Comparison of ENCODE assay signal across 8 cellular contexts in the genomic region with DNA sequence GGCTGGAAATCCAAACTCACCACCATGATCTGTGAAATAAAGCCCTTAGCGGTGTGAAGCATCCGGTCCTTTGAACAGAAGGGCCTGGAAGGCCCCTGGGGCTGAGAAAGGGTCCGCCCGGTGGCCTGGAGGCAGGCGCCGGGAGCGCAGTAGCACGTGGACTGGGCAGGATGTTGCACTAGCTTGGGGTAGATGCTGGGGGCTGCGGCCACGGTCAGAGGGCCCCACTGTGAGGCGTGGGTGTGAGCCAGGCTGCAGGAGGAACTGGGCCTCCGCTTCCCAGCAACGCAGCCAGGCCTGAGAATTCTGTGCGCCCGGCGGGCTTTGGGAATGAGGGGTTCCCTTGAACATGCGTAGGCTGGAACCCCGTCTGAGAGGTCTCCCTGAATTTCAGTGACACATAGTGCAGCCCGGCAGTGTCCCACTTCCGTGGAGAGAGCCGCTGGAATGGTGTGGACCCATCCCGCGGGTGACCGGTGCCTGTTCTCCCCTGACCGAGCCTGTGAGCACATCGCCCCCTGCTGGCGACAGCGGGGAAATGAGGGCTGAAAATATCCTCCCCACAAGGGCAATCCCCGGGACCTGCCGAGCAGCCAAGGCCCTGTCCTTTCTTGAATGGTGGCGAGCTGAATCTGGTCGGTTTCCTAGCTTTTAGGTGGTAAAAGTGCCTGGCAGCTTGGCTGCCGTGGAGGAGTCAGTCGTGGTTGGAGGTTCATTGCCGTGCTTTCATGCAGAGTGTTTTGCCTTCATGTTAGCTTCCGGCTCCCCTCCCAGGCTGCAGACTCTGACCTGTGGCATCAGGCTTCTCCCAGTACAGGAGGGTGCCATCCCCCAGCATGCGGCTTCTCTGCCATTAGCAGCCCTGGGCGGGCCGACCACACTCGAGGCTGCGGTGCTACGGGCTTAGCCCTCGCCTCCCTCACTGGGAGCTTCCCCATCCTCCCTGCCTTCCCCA. TPM values are rescaled to one million over a fixed set of nuclear protein-coding genes. Genes with fewer than 3 reads are reported as not detected.
DNase-seq lines count a peak whose midpoint lies in the region; ATAC-seq, FAIRE-seq and TF ChIP-seq lines count a peak whose summit lies in the region.

No MANE protein-coding gene starts in this region.

- no peaks in the 10 kb centered on the region for H3K27me3 ChIP-seq in right atrium auricular region

- no peak overlapping the region for H3K4me3 ChIP-seq in right atrium auricular region

- peaks cover 0 to 6% of the 10 kb centered on the region in 2 donors for H3K4me1 ChIP-seq in right atrium auricular region

- H3K36me3 ChIP-seq in right atrium auricular region: no peaks in the 10 kb centered on the region

- ATAC-seq in HG03354 (IDR thresholded peaks at IDR 0.05; ENCODE audit: poor library complexity, severe bottlenecking, unreplicated experiment) (peak; percentile 84), GM19397 (IDR thresholded peaks at IDR 0.05; ENCODE audit: unreplicated experiment) (no peak)

- peak; percentile 84 for FAIRE-seq in GM18507 (lab: Jason Lieb, UNC)

- TF ChIP-seq CTCF in right atrium auricular region (IDR thresholded peaks at IDR 0.05): peak; percentile 87 to 89

- no peak overlapping the region for H3K27ac ChIP-seq in right atrium auricular region

- DNase-seq in AG08396 (ENCODE audit: low spot score): peak; percentile 88
- peak; percentile 72 for DNase-seq in GM18507 (ENCODE audit: extremely low spot score, insufficient read length, low read depth)
- peak; percentile 41 for DNase-seq in T follicular helper cell (ENCODE audit: low read depth)
- DNase-seq in amygdala (lab: John Stamatoyannopoulos, UW): peak in 52 of 56 donors; percentile 31 to 83 (median 64)
- peak; percentile 60 for DNase-seq in right atrium auricular region (ENCODE audit: low spot score)
- DNase-seq in retina: peak; percentile 80

- no peaks in the 10 kb centered on the region for H3K9me3 ChIP-seq in right atrium auricular region

RNA-seq across cellular contexts. Expression of a gene that starts 43.8 kb away (rescaled TPM):
- 10 to 100 TPM; 50.6 to 74.0 TPM for total RNA-seq in right atrium auricular region

RNA-seq across cellular contexts. Expression of a gene that starts 45.5 kb away (rescaled TPM):
- total RNA-seq in right atrium auricular region: 10 to 100 TPM in 1 of 2 donors, 1 to 10 TPM in 1; 3.7 to 12.1 TPM
